ENCODE assay signal across 2 cellular contexts in the genomic region with DNA sequence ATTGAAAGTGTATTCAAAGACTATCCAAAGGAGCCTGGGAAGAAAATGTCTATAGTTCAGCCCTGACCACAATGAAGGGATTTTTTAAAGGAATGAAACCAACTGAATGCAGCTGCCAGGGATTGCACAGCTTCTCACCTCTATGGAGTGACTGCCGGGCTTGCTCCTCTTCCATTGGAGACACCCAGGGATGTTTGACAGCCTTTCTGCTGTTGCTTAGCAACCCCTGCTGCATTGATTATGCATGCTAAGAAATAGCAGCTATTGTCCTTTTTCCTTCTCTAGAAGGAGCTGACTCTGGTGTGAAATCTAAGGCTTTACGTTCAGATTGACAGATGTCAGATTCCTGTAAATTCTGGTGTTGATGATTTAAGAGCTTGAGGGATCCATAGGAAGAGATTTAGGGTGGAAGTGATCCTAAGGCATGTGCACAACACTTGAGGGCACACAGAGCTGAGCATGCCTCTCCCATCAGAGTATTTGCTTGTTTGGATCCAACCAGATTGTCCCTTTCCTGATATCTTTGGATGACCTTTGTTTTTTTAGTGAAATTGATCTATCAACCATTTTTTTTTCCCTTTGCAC.
TF ChIP-seq lines count a peak whose summit lies in the region.

No MANE protein-coding gene starts in this region.

TF ChIP-seq in GM23338, 12 proteins besides CTCF, POLR2A, EP300 and RAD21 (continued from another document):
- TF ChIP-seq, protein P1, sequence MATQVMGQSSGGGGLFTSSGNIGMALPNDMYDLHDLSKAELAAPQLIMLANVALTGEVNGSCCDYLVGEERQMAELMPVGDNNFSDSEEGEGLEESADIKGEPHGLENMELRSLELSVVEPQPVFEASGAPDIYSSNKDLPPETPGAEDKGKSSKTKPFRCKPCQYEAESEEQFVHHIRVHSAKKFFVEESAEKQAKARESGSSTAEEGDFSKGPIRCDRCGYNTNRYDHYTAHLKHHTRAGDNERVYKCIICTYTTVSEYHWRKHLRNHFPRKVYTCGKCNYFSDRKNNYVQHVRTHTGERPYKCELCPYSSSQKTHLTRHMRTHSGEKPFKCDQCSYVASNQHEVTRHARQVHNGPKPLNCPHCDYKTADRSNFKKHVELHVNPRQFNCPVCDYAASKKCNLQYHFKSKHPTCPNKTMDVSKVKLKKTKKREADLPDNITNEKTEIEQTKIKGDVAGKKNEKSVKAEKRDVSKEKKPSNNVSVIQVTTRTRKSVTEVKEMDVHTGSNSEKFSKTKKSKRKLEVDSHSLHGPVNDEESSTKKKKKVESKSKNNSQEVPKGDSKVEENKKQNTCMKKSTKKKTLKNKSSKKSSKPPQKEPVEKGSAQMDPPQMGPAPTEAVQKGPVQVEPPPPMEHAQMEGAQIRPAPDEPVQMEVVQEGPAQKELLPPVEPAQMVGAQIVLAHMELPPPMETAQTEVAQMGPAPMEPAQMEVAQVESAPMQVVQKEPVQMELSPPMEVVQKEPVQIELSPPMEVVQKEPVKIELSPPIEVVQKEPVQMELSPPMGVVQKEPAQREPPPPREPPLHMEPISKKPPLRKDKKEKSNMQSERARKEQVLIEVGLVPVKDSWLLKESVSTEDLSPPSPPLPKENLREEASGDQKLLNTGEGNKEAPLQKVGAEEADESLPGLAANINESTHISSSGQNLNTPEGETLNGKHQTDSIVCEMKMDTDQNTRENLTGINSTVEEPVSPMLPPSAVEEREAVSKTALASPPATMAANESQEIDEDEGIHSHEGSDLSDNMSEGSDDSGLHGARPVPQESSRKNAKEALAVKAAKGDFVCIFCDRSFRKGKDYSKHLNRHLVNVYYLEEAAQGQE (IDR thresholded peaks at IDR 0.05; ENCODE audit: unreplicated experiment) = no peak
- TF ChIP-seq JUNB (IDR thresholded peaks at IDR 0.05; ENCODE audit: unreplicated experiment) = no peak

TF ChIP-seq in WTC11, 78 proteins besides CTCF, POLR2A, EP300 and RAD21 (continued from another document):
- TF ChIP-seq, protein P2, sequence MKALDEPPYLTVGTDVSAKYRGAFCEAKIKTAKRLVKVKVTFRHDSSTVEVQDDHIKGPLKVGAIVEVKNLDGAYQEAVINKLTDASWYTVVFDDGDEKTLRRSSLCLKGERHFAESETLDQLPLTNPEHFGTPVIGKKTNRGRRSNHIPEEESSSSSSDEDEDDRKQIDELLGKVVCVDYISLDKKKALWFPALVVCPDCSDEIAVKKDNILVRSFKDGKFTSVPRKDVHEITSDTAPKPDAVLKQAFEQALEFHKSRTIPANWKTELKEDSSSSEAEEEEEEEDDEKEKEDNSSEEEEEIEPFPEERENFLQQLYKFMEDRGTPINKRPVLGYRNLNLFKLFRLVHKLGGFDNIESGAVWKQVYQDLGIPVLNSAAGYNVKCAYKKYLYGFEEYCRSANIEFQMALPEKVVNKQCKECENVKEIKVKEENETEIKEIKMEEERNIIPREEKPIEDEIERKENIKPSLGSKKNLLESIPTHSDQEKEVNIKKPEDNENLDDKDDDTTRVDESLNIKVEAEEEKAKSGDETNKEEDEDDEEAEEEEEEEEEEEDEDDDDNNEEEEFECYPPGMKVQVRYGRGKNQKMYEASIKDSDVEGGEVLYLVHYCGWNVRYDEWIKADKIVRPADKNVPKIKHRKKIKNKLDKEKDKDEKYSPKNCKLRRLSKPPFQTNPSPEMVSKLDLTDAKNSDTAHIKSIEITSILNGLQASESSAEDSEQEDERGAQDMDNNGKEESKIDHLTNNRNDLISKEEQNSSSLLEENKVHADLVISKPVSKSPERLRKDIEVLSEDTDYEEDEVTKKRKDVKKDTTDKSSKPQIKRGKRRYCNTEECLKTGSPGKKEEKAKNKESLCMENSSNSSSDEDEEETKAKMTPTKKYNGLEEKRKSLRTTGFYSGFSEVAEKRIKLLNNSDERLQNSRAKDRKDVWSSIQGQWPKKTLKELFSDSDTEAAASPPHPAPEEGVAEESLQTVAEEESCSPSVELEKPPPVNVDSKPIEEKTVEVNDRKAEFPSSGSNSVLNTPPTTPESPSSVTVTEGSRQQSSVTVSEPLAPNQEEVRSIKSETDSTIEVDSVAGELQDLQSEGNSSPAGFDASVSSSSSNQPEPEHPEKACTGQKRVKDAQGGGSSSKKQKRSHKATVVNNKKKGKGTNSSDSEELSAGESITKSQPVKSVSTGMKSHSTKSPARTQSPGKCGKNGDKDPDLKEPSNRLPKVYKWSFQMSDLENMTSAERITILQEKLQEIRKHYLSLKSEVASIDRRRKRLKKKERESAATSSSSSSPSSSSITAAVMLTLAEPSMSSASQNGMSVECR (CRISPR knock-in tag; IDR thresholded peaks at IDR 0.05; ENCODE audit: borderline replicate concordance) = no peak
- TF ChIP-seq ZNF416 (CRISPR knock-in tag; IDR thresholded peaks at IDR 0.05) = no peak
- TF ChIP-seq ZNF219 (CRISPR knock-in tag; IDR thresholded peaks at IDR 0.05; ENCODE audit: borderline replicate concordance) = no peak
- TF ChIP-seq KAT7 (CRISPR knock-in tag; IDR thresholded peaks at IDR 0.05; ENCODE audit: borderline replicate concordance) = no peak
